Comparison of ENCODE assay signal across 8 cellular contexts in genomic region chr13:30673669-30674521, GRCh38. TPM values are rescaled to one million over a fixed set of nuclear protein-coding genes. Genes with fewer than 3 reads are reported as not detected.
DNase-seq lines count a peak whose midpoint lies in the region; ATAC-seq and TF ChIP-seq lines count a peak whose summit lies in the region.

No MANE protein-coding gene starts in this region.

- DNase-seq in AG09309 (ENCODE audit: low read depth) (peak; percentile 62), NCI-H446 treated with DMSO at 0.1 percent for 48 hours (lab: John Stamatoyannopoulos, UW) (peak; percentile 59), cerebellum (ENCODE audit: low spot score) (peak; percentile 77), kidney glomerular epithelial cell (lab: John Stamatoyannopoulos, UW) (peak; percentile 93)
- peak; percentile 92 for DNase-seq in activated CD4-positive, CD25-positive, alpha-beta regulatory T cell treated with anti-CD3 and anti-CD28 coated beads, Interleukin-2, amount 50 U/mL, for 72 hours
- peak; percentile 73 to 86 for DNase-seq in stimulated activated CD4-positive, alpha-beta T cell treated with anti-CD3 and anti-CD28 coated beads, Interleukin-1b, Interleukin-23, amount 100 ng/mL, for 1 hour (ENCODE audit: low read depth in 2 of 2)

- ATAC-seq in GM18907 (IDR thresholded peaks at IDR 0.05; ENCODE audit: unreplicated experiment) (peak; percentile 94), HG03175 (IDR thresholded peaks at IDR 0.05; ENCODE audit: unreplicated experiment) (peak; percentile 91)

- TF ChIP-seq CTCF in AG09309 (IDR thresholded peaks at IDR 0.05; ENCODE audit: control insufficient read depth, insufficient read depth, low read depth, low read length, missing control alignments) = peak; percentile 58

- peak overlapping the region; percentile 46 for H3K4me3 ChIP-seq in AG09309 (ENCODE audit: control insufficient read depth, low read depth, low read length)

RNA-seq across cellular contexts. Expression of gene USPL1, which starts 56.2 kb away (rescaled TPM):
- 28.3 TPM for total RNA-seq in cerebellum

Comparison
In these comparisons a context has a peak if more than half of its experiments do, and no peak if none do; other contexts are left out.
1. Peak in every context shown above with its lines: DNase-seq, ATAC-seq and H3K4me3 ChIP-seq.